Comparison of ENCODE assay signal across 8 cellular contexts in the genomic region with DNA sequence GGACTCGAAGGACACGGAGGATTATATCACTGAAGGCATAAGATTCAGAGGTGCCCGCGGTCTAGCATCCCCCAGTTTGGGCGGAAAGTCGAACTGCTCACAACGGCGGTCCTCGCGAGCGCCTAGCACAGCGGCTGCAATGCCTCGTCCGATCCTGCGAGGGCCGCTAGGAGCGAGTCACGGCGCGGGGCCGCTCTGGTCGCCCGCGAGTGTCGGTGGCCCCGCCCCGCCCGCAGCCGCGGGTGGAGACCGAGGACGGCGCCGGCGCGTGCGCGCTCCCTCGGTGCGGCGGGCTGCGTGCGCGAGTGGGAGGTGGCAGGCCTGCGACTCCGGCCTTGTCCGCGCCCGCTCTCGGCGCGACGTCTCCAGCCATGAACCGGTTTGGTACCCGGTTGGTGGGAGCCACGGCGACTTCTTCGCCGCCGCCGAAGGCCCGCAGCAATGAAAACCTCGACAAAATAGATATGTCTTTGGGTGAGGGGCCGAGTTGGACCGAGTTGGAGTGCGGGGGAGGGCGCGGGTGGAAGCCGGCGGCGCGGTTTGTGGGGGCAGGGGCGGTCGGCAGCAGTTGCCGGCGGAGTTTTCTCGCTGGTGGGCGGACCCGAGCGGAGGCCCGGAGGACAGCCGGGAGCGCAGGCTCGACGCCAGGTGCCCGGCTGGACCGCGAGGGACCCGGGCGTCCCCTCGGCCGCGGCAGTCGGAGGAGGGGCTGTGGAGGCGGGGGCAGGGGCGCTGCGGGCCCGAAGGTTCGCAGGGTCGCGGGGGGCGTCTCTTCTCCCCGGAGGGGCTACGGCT. TPM values are rescaled to one million over a fixed set of nuclear protein-coding genes. Genes with fewer than 3 reads are reported as not detected.
DNase-seq lines count a peak whose midpoint lies in the region; ATAC-seq, FAIRE-seq and TF ChIP-seq lines count a peak whose summit lies in the region.

A gene with protein sequence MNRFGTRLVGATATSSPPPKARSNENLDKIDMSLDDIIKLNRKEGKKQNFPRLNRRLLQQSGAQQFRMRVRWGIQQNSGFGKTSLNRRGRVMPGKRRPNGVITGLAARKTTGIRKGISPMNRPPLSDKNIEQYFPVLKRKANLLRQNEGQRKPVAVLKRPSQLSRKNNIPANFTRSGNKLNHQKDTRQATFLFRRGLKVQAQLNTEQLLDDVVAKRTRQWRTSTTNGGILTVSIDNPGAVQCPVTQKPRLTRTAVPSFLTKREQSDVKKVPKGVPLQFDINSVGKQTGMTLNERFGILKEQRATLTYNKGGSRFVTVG (plus strand): TSS at position 283 of the 795 bp plus-strand sequence. CDS start 89 bp downstream, at position 372.

- H3K4me1 ChIP-seq in OCI-LY1 (ENCODE audit: insufficient read depth, low read length, severe bottlenecking) (peaks cover 67% of the 10 kb centered on the region), endothelial cell of umbilical vein (ENCODE audit: control insufficient read depth, extremely low read depth, insufficient read depth, low read length) (peaks cover 13% of the 10 kb centered on the region)

- peak; percentile 96 for DNase-seq in D341Med (ENCODE audit: low spot score)
- DNase-seq in HuH-7 (ENCODE audit: low spot score): peak; percentile 83
- peak; percentile 92 for DNase-seq in activated CD8-positive, alpha-beta memory T cell treated with anti-CD3 and anti-CD28 coated beads, Interleukin-2, amount 50 U/mL, for 48 hours
- DNase-seq in endothelial cell of umbilical vein (ENCODE audit: low read depth, low spot score): peak; percentile 87
- DNase-seq in middle frontal gyrus (ENCODE audit: extremely low spot score, low spot score): peak; percentile 93
- peak; percentile 79 to 80 for DNase-seq in stimulated activated CD8-positive, alpha-beta memory T cell treated with anti-CD3 and anti-CD28 coated beads, Interleukin-2, amount 100 ng/mL, for 1 hour (ENCODE audit: low read depth in 2 of 2)

- H3F3A ChIP-seq in OCI-LY1 (ENCODE audit: insufficient read depth, low read length): peaks cover 13% of the 10 kb centered on the region; the same call in 1 of the 2 replicates

- no peaks in the 10 kb centered on the region for H3K9me1 ChIP-seq in endothelial cell of umbilical vein (replicated peaks; ENCODE audit: control insufficient read depth, extremely low read depth, insufficient read depth, low read length)

- no peaks in the 10 kb centered on the region for H3K36me3 ChIP-seq in OCI-LY1 (ENCODE audit: insufficient read depth, low read length)
- no peaks in the 10 kb centered on the region for H3K36me3 ChIP-seq in endothelial cell of umbilical vein (ENCODE audit: control insufficient read depth in 2 of 2, extremely low read depth in 1 of 2, insufficient read depth in 2 of 2, low read length in 2 of 2)

- H3K79me2 ChIP-seq in OCI-LY1 (ENCODE audit: insufficient read depth, low read length) (peaks cover 43% of the 10 kb centered on the region), endothelial cell of umbilical vein (ENCODE audit: control insufficient read depth, insufficient read depth, low read length) (peaks cover 38% of the 10 kb centered on the region)

- no TSS peak for BruUV-seq in endothelial cell of umbilical vein (replicated peaks; lab: Mats Ljungman, UMichigan)

- POLR2A ChIA-PET in endothelial cell of umbilical vein (lab: Charles Lee): interaction anchor here (0.5 kb wide), 1 partner anchor 26 kb away, joined by 4 read pairs; no protein-coding TSS in a partner anchor

- TF ChIP-seq POLR2A in endothelial cell of umbilical vein (IDR thresholded peaks at IDR 0.05; ENCODE audit: low read depth, low read length): peak; percentile 81

- peak within 1 kb of the TSS; percentile 88 for H3K4me3 ChIP-seq in OCI-LY1 (ENCODE audit: low read depth, low read length, poor library complexity, severe bottlenecking)
- peak within 1 kb of the TSS; percentile 59 to 87 (median 62) for H3K4me3 ChIP-seq in endothelial cell of umbilical vein (replicated peaks in 1 of 3; ENCODE audit: insufficient read depth in 1 of 3, low read depth in 1 of 3, low read length in 3 of 3)

- H4K20me1 ChIP-seq in OCI-LY1 (ENCODE audit: insufficient read depth, low read length) (no peaks in the 10 kb centered on the region), endothelial cell of umbilical vein (replicated peaks; ENCODE audit: control insufficient read depth, extremely low read depth, insufficient read depth, low read length) (peaks cover 4% of the 10 kb centered on the region)

- CTCF ChIA-PET in endothelial cell of umbilical vein (lab: Charles Lee): interaction anchor here (0.9 to 2.4 kb wide), 7 partner anchors 9 to 44 kb away, joined by 3 to 7 read pairs (median 4); a partner anchor contains a TSS

- FAIRE-seq in endothelial cell of umbilical vein (lab: Jason Lieb, UNC): peak; percentile 92

- H3K4me2 ChIP-seq in OCI-LY1 (ENCODE audit: low read length) (peak within 1 kb of the TSS; percentile 88), endothelial cell of umbilical vein (ENCODE audit: insufficient read depth, low read length) (peak within 1 kb of the TSS; percentile 93)

- H3K27me3 ChIP-seq in OCI-LY1 (ENCODE audit: insufficient read depth, low read length) (no peaks in the 10 kb centered on the region), endothelial cell of umbilical vein (ENCODE audit: control insufficient read depth in 2 of 2, insufficient read depth in 2 of 2, low read length in 2 of 2) (no peaks in the 10 kb centered on the region)

- intact Hi-C loops in endothelial cell of umbilical vein (cut with micrococcal nuclease): loop anchor here (1.0 kb wide), 3 partner anchors 12 to 42 kb away; a partner anchor contains a TSS

- TF ChIP-seq CTCF in OCI-LY1 (IDR thresholded peaks at IDR 0.05; ENCODE audit: low read length) (peak; percentile 47), endothelial cell of umbilical vein (IDR thresholded peaks at IDR 0.05; ENCODE audit: extremely low read depth in 1 of 2, insufficient read depth in 1 of 2, low read depth in 1 of 2, low read length in 2 of 2) (peak; percentile 18 to 45)

- dilution Hi-C loops in endothelial cell of umbilical vein (cut with MboI; ENCODE audit: extremely low pct_ligation_motif_present, low sequenced_read_pairs): no loop called here

- H3K27ac ChIP-seq in OCI-LY1 (ENCODE audit: low read depth, low read length, poor library complexity, severe bottlenecking): peak within 1 kb of the TSS; percentile 91
- H3K27ac ChIP-seq in endothelial cell of umbilical vein (ENCODE audit: insufficient read depth, low read depth, low read length): peak within 1 kb of the TSS; percentile 35

- peak within 1 kb of the TSS; percentile 92 for H3K9ac ChIP-seq in OCI-LY1 (ENCODE audit: low read length)
- H3K9ac ChIP-seq in endothelial cell of umbilical vein (replicated peaks; ENCODE audit: extremely low read depth, insufficient read depth, low read length): peak within 1 kb of the TSS; percentile 68

- peak; percentile 83 for ATAC-seq in GM21423 (IDR thresholded peaks at IDR 0.05; ENCODE audit: unreplicated experiment)

- H2AFZ ChIP-seq in OCI-LY1 (ENCODE audit: low read length) (peak within 1 kb of the TSS; percentile 9; the same call in 1 of the 2 replicates), endothelial cell of umbilical vein (ENCODE audit: low read depth, low read length) (peak within 1 kb of the TSS; percentile 45)

- no peaks in the 10 kb centered on the region for H3K9me2 ChIP-seq in OCI-LY1 (ENCODE audit: low read depth, low read length)

- H3K9me3 ChIP-seq in OCI-LY1 (ENCODE audit: low read length) (no peaks in the 10 kb centered on the region), endothelial cell of umbilical vein (replicated peaks; ENCODE audit: control insufficient read depth, insufficient read depth, low read length) (no peaks in the 10 kb centered on the region)

TF ChIP-seq in endothelial cell of umbilical vein, 7 proteins besides CTCF, POLR2A, EP300 and RAD21:
- TF ChIP-seq, protein P1, sequence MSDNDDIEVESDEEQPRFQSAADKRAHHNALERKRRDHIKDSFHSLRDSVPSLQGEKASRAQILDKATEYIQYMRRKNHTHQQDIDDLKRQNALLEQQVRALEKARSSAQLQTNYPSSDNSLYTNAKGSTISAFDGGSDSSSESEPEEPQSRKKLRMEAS (IDR thresholded peaks at IDR 0.05; ENCODE audit: insufficient read depth, insufficient read length): no peak
- TF ChIP-seq JUN (IDR thresholded peaks at IDR 0.05; ENCODE audit: borderline replicate concordance, insufficient read depth, insufficient read length, low read depth) (no peak), POLR2AphosphoS5 (IDR thresholded peaks at IDR 0.05; ENCODE audit: insufficient read depth, low read depth, low read length) (peak; percentile 73), FOS (IDR thresholded peaks at IDR 0.05; ENCODE audit: borderline replicate concordance, insufficient read depth, low read length) (no peak), MYC (IDR thresholded peaks at IDR 0.05; ENCODE audit: low read depth, low read length) (no peak)

RNA-seq across cellular contexts. Expression of the gene that starts here (rescaled TPM):
- 52.3 and 59.3 TPM in 2 replicates for total RNA-seq in endothelial cell of umbilical vein
- polyA plus RNA-seq in endothelial cell of umbilical vein: 6.8 and 8.9 TPM in 2 replicates
- 13.6 and 17.8 TPM in 2 replicates for polyA plus RNA-seq in endothelial cell of umbilical vein (2011; cell fraction: cytosol; rRNA removed)
- 10.7 and 13.9 TPM in 2 replicates for polyA plus RNA-seq in endothelial cell of umbilical vein (2011; cell fraction: nucleus; rRNA removed)
- 49.6 and 51.6 TPM in 2 replicates for polyA plus RNA-seq in endothelial cell of umbilical vein (2012)
- 16.4 and 20.9 TPM in 2 replicates for polyA minus RNA-seq in endothelial cell of umbilical vein
- 25.2 TPM for polyA minus RNA-seq in endothelial cell of umbilical vein (2011; cell fraction: cytosol; rRNA and poly(A)+ RNA removed)
- polyA minus RNA-seq in endothelial cell of umbilical vein (2011; cell fraction: nucleus; rRNA and poly(A)+ RNA removed): 7.8 and 8.0 TPM in 2 replicates

Comparison
In these comparisons a context has a peak if more than half of its experiments do, and no peak if none do; other contexts are left out.
1. Peak in every context shown above with its lines: DNase-seq, ATAC-seq, H3K4me3 ChIP-seq and H3K27ac ChIP-seq.